ENCODE assay signal across 8 cellular contexts in genomic region chr5:34189752-34190411, GRCh38.
DNase-seq lines count a peak whose midpoint lies in the region; ATAC-seq and TF ChIP-seq lines count a peak whose summit lies in the region.
"Not testable (repeated sequence)": the region's sequence is repeated elsewhere in the genome, so short reads cannot be mapped to it uniquely, and the experiment has no call there.

No MANE protein-coding gene starts in this region.

- ATAC-seq in RWPE2 (ENCODE audit: low read depth); left ventricle myocardium superior: not testable (repeated sequence)

- not testable (repeated sequence) for H3K23ac ChIP-seq in mesendoderm (ENCODE audit: low read length)

- DNase-seq in AG08396 (ENCODE audit: low spot score) (peak; percentile 2), GM20000 (ENCODE audit: low spot score) (peak; percentile 18), RWPE2 (ENCODE audit: low spot score) (peak; percentile 92), left ventricle myocardium superior (peak; percentile 38), mesendoderm (peak; percentile 4), spleen (peak; percentile 88)
- peak; percentile 69 for DNase-seq in activated effector memory CD4-positive, alpha-beta T cell treated with anti-CD3 and anti-CD28 coated beads, Interleukin-2, amount 50 U/mL, for 16 hours
- peak; percentile 16 for DNase-seq in effector CD4-positive, alpha-beta T cell

- not testable (repeated sequence) for H3K79me2 ChIP-seq in mesendoderm (ENCODE audit: control insufficient read depth, insufficient read depth, low read length)

- H4K5ac ChIP-seq in mesendoderm (ENCODE audit: low read length) = not testable (repeated sequence)

- not testable (repeated sequence) for H3K27ac ChIP-seq in RWPE2 (ENCODE audit: poor library complexity, severe bottlenecking); mesendoderm (ENCODE audit: low read depth, low read length); spleen

- H3K36me3 ChIP-seq in RWPE2 (ENCODE audit: low read depth); mesendoderm (ENCODE audit: control insufficient read depth, insufficient read depth, low read length): not testable (repeated sequence)
- H3K36me3 ChIP-seq in spleen = peaks cover 0 to 49% (median 31%) of the 10 kb centered on the region in 6 donors

- H3K4me3 ChIP-seq in RWPE2 (ENCODE audit: severe bottlenecking); mesendoderm (ENCODE audit: low read length); spleen: not testable (repeated sequence)

- H2AK5ac ChIP-seq in mesendoderm (ENCODE audit: low read length) = not testable (repeated sequence)

- not testable (repeated sequence) for H3K4me1 ChIP-seq in RWPE2 (ENCODE audit: insufficient read depth, poor library complexity, severe bottlenecking); mesendoderm (ENCODE audit: control insufficient read depth, low read depth, low read length); spleen

- H4K8ac ChIP-seq in mesendoderm (ENCODE audit: low read depth, low read length) = not testable (repeated sequence)

- no CpG with 5 or more reads among the region's 16 CpGs for WGBS in mesendoderm (ENCODE audit: extremely low coverage, insufficient coverage, low lambda C conversion rate)
- WGBS in spleen, 5 donors = 96 to 97% (median 96%) methylated on average over 16 of the region's 16 CpGs

- H2BK5ac ChIP-seq in mesendoderm (ENCODE audit: low read length) = not testable (repeated sequence)

- not testable (repeated sequence) for H3K9me3 ChIP-seq in RWPE2 (ENCODE audit: severe bottlenecking); spleen

- not testable (repeated sequence) for TF ChIP-seq CTCF in GM20000 (IDR thresholded peaks at IDR 0.05; ENCODE audit: extremely low read depth, missing control alignments); RWPE2 (IDR thresholded peaks at IDR 0.05; ENCODE audit: poor library complexity, severe bottlenecking); spleen (IDR thresholded peaks at IDR 0.05 in 8 of 11, conservative IDR thresholded peaks at IDR 0.05 in 3 of 11)

- H3K56ac ChIP-seq in mesendoderm (ENCODE audit: low read length) = not testable (repeated sequence)

- not testable (repeated sequence) for H2BK15ac ChIP-seq in mesendoderm (replicated peaks; ENCODE audit: low read depth)

- not testable (repeated sequence) for H2BK120ac ChIP-seq in mesendoderm (ENCODE audit: low read depth, low read length)

- H3K9ac ChIP-seq in mesendoderm (ENCODE audit: low read length) = not testable (repeated sequence)

- not testable (repeated sequence) for TF ChIP-seq POLR2A in spleen (IDR thresholded peaks at IDR 0.05)

- not testable (repeated sequence) for H3K18ac ChIP-seq in mesendoderm (ENCODE audit: low read length)

- intact Hi-C loops in left ventricle myocardium superior (cut with micrococcal nuclease); spleen (cut with DNase I; ENCODE audit: low total_unique reads): not testable (repeated sequence)

- H3K4me2 ChIP-seq in mesendoderm (ENCODE audit: low read length) = not testable (repeated sequence)

- not testable (repeated sequence) for H3K27me3 ChIP-seq in RWPE2 (ENCODE audit: insufficient read depth, poor library complexity, severe bottlenecking); mesendoderm (ENCODE audit: insufficient read depth, low read length, poor library complexity); spleen (replicated peaks in 1 of 7)

- not testable (repeated sequence) for H3K79me1 ChIP-seq in mesendoderm (ENCODE audit: low read length)

- not testable (repeated sequence) for H3K4ac ChIP-seq in mesendoderm (ENCODE audit: low read depth, low read length)

Comparison
In these comparisons a context has a peak if more than half of its experiments do, and no peak if none do; other contexts are left out.
1. DNase-seq: peak in every context shown above with its lines; median percentile 92 in RWPE2; 88 in spleen; 69 in activated effector memory CD4-positive, alpha-beta T cell treated with anti-CD3 and anti-CD28 coated beads, Interleukin-2, amount 50 U/mL, for 16 hours; 38 in left ventricle myocardium superior; 18 in GM20000; 16 in effector CD4-positive, alpha-beta T cell; 4 in mesendoderm; 2 in AG08396.